In genomic region chr2:218746960-218747359, GRCh38 we compare ENCODE assay signal across 19 cellular contexts. TPM values are rescaled to one million over a fixed set of nuclear protein-coding genes. Genes with fewer than 3 reads are reported as not detected.
"Had no signal": no experiment of that assay in that cellular context is flagged by ENCODE, and none has a peak within 500 bp of the region (broad histone marks: within the 10 kb centered on the region; RNA-seq: fewer than 3 reads in every experiment).

No MANE protein-coding gene starts in this region.

- H3K27ac Mint-ChIP-seq: activated T-cell treated with anti-CD3 and anti-CD28 coated beads, Interleukin-2, amount 50 U/mL, for 72 hours; naive thymus-derived CD4-positive, alpha-beta T cell; stimulated activated memory B cell treated with anti-CD40 and anti-IgM and Interleukin-4, amounts not matched to agents 10 μg/mL and 1 μg/mL and 100 μg/mL, for 72 hours had no signal

- H3K27me3 ChIP-seq: cardiac muscle cell, foreskin keratinocyte, ovary, spleen had no signal

- H3K9me3 ChIP-seq: ovary, psoas muscle, spleen had no signal

- H3K27ac ChIP-seq: cardiac muscle cell, foreskin keratinocyte, ovary, psoas muscle, VCaP had no signal

- H3K4me3 Mint-ChIP-seq: activated naive CD4-positive, alpha-beta T cell treated with anti-CD3 and anti-CD28 coated beads, Interleukin-2, amount 50 U/mL, for 24 hours; activated T-cell treated with anti-CD3 and anti-CD28 coated beads, Interleukin-2, amount 50 U/mL, for 72 hours; naive thymus-derived CD4-positive, alpha-beta T cell; stimulated activated memory B cell treated with anti-CD40 and anti-IgM and Interleukin-4, amounts not matched to agents 10 μg/mL and 1 μg/mL and 100 μg/mL, for 72 hours had no signal

- H3K9me3 Mint-ChIP-seq: activated naive CD4-positive, alpha-beta T cell treated with anti-CD3 and anti-CD28 coated beads, Interleukin-2, amount 50 U/mL, for 24 hours; activated T-cell treated with anti-CD3 and anti-CD28 coated beads, Interleukin-2, amount 50 U/mL, for 72 hours; naive thymus-derived CD4-positive, alpha-beta T cell; stimulated activated memory B cell treated with anti-CD40 and anti-IgM and Interleukin-4, amounts not matched to agents 10 μg/mL and 1 μg/mL and 100 μg/mL, for 72 hours had no signal

- H3K4me1 ChIP-seq: foreskin keratinocyte had no signal

- H3K36me3 ChIP-seq: ovary had no signal

- H3K4me3 ChIP-seq: cardiac muscle cell, ovary, psoas muscle, spleen had no signal

- H3K27me3 Mint-ChIP-seq: activated naive CD4-positive, alpha-beta T cell treated with anti-CD3 and anti-CD28 coated beads, Interleukin-2, amount 50 U/mL, for 24 hours; naive thymus-derived CD4-positive, alpha-beta T cell; stimulated activated memory B cell treated with anti-CD40 and anti-IgM and Interleukin-4, amounts not matched to agents 10 μg/mL and 1 μg/mL and 100 μg/mL, for 72 hours had no signal

- DNase-seq: activated CD4-positive, CD25-positive, alpha-beta regulatory T cell treated with anti-CD3 and anti-CD28 coated beads, Interleukin-2, amount 50 U/mL, for 72 hours; activated effector memory CD4-positive, alpha-beta T cell treated with anti-CD3 and anti-CD28 coated beads, Interleukin-2, amount 50 U/mL, for 16 hours; activated T-cell treated with anti-CD3 and anti-CD28 coated beads, Interleukin-2, amount 50 U/mL, for 72 hours; foreskin keratinocyte; kidney; mesendoderm; naive thymus-derived CD4-positive, alpha-beta T cell; ovary; psoas muscle; spleen; stimulated activated CD4-positive, alpha-beta T cell treated with anti-CD3 and anti-CD28 coated beads, Interleukin-4, amount 100 ng/mL, for 4 hours; SW 1271; T-helper 2 cell; trophoblast cell had no signal

- ATAC-seq: activated T-cell treated with anti-CD3 and anti-CD28 coated beads, Interleukin-2, amount 50 U/mL, for 72 hours; foreskin keratinocyte; naive thymus-derived CD4-positive, alpha-beta T cell; psoas muscle; stimulated activated memory B cell treated with anti-CD40 and anti-IgM and Interleukin-4, amounts not matched to agents 10 μg/mL and 1 μg/mL and 100 μg/mL, for 72 hours had no signal

RNA-seq across cellular contexts. Expression of gene CYP27A1, which starts 35.0 kb away (rescaled TPM):
- total RNA-seq: activated CD8-positive, alpha-beta memory T cell treated with anti-CD3 and anti-CD28 coated beads for 36 hours had no signal
